Comparison of ENCODE assay signal across 8 cellular contexts in genomic region chr6:89082439-89082838, GRCh38. TPM values are rescaled to one million over a fixed set of nuclear protein-coding genes. Genes with fewer than 3 reads are reported as not detected.
DNase-seq lines count a peak whose midpoint lies in the region; ATAC-seq and TF ChIP-seq lines count a peak whose summit lies in the region.

No MANE protein-coding gene starts in this region.

- no peak overlapping the region for H3K18ac ChIP-seq in mesendoderm (ENCODE audit: low read length)

- WGBS in mesendoderm (ENCODE audit: extremely low coverage, insufficient coverage, low lambda C conversion rate) = no CpG with 5 or more reads among the region's 11 CpGs

- no peak overlapping the region for H4K5ac ChIP-seq in mesendoderm (ENCODE audit: low read length)

- H4K8ac ChIP-seq in mesendoderm (ENCODE audit: low read depth, low read length) = no peak overlapping the region

- peaks cover 15% of the 10 kb centered on the region for H3K79me2 ChIP-seq in mesendoderm (ENCODE audit: control insufficient read depth, insufficient read depth, low read length)

- H3K79me1 ChIP-seq in mesendoderm (ENCODE audit: low read length) = peaks cover 13% of the 10 kb centered on the region

- H3K36me3 ChIP-seq in mesendoderm (ENCODE audit: control insufficient read depth, insufficient read depth, low read length) (no peaks in the 10 kb centered on the region), uterus (no peaks in the 10 kb centered on the region)

- no peak for TF ChIP-seq POLR2A in uterus (IDR thresholded peaks at IDR 0.05)

- H3K4me1 ChIP-seq in mesendoderm (ENCODE audit: control insufficient read depth, low read depth, low read length) = peaks cover 4% of the 10 kb centered on the region
- H3K4me1 ChIP-seq in uterus = no peaks in the 10 kb centered on the region

- ATAC-seq in HG03457 (IDR thresholded peaks at IDR 0.05; ENCODE audit: unreplicated experiment) = no peak

- H3K4me3 ChIP-seq in LNCaP clone FGC (ENCODE audit: low read depth, low read length) (peak overlapping the region; percentile 80), cardiac fibroblast (replicated peaks in 1 of 2; ENCODE audit: low read depth in 2 of 2, low read length in 2 of 2) (peak overlapping the region; percentile 98 to 99), mesendoderm (ENCODE audit: low read length) (peak overlapping the region; percentile 14), uterus (peak overlapping the region; percentile 93 to 100)

- H2BK15ac ChIP-seq in mesendoderm (replicated peaks; ENCODE audit: low read depth) = no peak overlapping the region

- peak; percentile 26 for DNase-seq in EH (ENCODE audit: low read depth)
- DNase-seq in LNCaP clone FGC (ENCODE audit: low read depth) = no peak
- DNase-seq in cardiac fibroblast (ENCODE audit: low read depth in 2 of 2) = peak; percentile 41 to 60
- DNase-seq in mesendoderm = peak; percentile 21
- DNase-seq in uterus = no peak
- DNase-seq in iPS-NIHi11 (ENCODE audit: low spot score) = no peak
- no peak for DNase-seq in activated effector memory CD4-positive, alpha-beta T cell treated with Interleukin-2 at 50 U/mL for 16 hours

- H3K4ac ChIP-seq in mesendoderm (ENCODE audit: low read depth, low read length) = no peak overlapping the region

- no peak overlapping the region for H2AK5ac ChIP-seq in mesendoderm (ENCODE audit: low read length)

- no peak overlapping the region for H2BK120ac ChIP-seq in mesendoderm (ENCODE audit: low read depth, low read length)

- H3K4me2 ChIP-seq in mesendoderm (ENCODE audit: low read length) = peak overlapping the region; percentile 37

- H2BK5ac ChIP-seq in mesendoderm (ENCODE audit: low read length) = no peak overlapping the region

- H3K27me3 ChIP-seq in mesendoderm (ENCODE audit: insufficient read depth, low read length, poor library complexity) = no peaks in the 10 kb centered on the region
- no peaks in the 10 kb centered on the region for H3K27me3 ChIP-seq in uterus

- intact Hi-C loops in uterus (cut with DNase I; ENCODE audit: low total_unique reads) = loop anchor here (5.0 kb wide), 2 partner anchors 45 to 270 kb away; partner anchors contain the start of gene UBE2J1

- TF ChIP-seq CTCF in LNCaP clone FGC (IDR thresholded peaks at IDR 0.05; ENCODE audit: control insufficient read depth, extremely low read depth, insufficient read depth) (no peak), cardiac fibroblast (IDR thresholded peaks at IDR 0.05; ENCODE audit: low read depth, low read length) (no peak), uterus (IDR thresholded peaks at IDR 0.05) (no peak)

- H3K56ac ChIP-seq in mesendoderm (ENCODE audit: low read length) = peak overlapping the region; percentile 82

- H3K23ac ChIP-seq in mesendoderm (ENCODE audit: low read length) = peak overlapping the region; percentile 59

- H3K9ac ChIP-seq in mesendoderm (ENCODE audit: low read length) = peak overlapping the region; percentile 85

- H3K27ac ChIP-seq in mesendoderm (ENCODE audit: low read depth, low read length) = no peak overlapping the region
- peak overlapping the region; percentile 100 for H3K27ac ChIP-seq in uterus

- H3K9me3 ChIP-seq in uterus = no peaks in the 10 kb centered on the region

RNA-seq across cellular contexts. Expression of gene PNRC1, which starts 1.9 kb away (rescaled TPM):
- 19.9 TPM for polyA plus RNA-seq in mesendoderm (2013, experiment 1 of 2)
- polyA plus RNA-seq in mesendoderm (2013, experiment 2 of 2) = 21.1 TPM
- total RNA-seq in uterus = 100 to 1,000 TPM; 114 to 340 (median 203) TPM

RNA-seq across cellular contexts. Expression of gene SRSF12, which starts 35.4 kb away (rescaled TPM):
- 5.1 TPM for polyA plus RNA-seq in mesendoderm (2013, experiment 1 of 2)
- 5.2 TPM for polyA plus RNA-seq in mesendoderm (2013, experiment 2 of 2)
- 10 to 100 TPM in 1 of 4 donors, 1 to 10 TPM in 1, not detected in 2; 2.8 to 12.7 TPM for total RNA-seq in uterus

Comparison
In these comparisons a context has a peak if more than half of its experiments do, and no peak if none do; other contexts are left out.
1. DNase-seq: peak in EH (single experiment), cardiac fibroblast (2 of 2) and mesendoderm (single experiment); none in LNCaP clone FGC (single experiment), uterus (0 of 2), iPS-NIHi11 (single experiment) and activated effector memory CD4-positive, alpha-beta T cell treated with Interleukin-2 at 50 U/mL for 16 hours (single experiment).
2. H3K4me3 ChIP-seq: peak in every context shown above with its lines; median percentile 98 in cardiac fibroblast; 96 in uterus; 80 in LNCaP clone FGC; 14 in mesendoderm.